Comparison of ENCODE assay signal across 30 cellular contexts in genomic region chr22:47655930-47656329, GRCh38.
"Had no signal": no experiment of that assay in that cellular context is flagged by ENCODE, and none has a peak within 500 bp of the region (broad histone marks: within the 10 kb centered on the region; RNA-seq: fewer than 3 reads in every experiment).

No MANE protein-coding gene starts in this region.

- H3K79me2 ChIP-seq: hepatocyte had no signal

- H3K27ac ChIP-seq: adrenal gland, body of pancreas, cardiac muscle cell, colonic mucosa, esophagus squamous epithelium, gastroesophageal sphincter, heart right ventricle, hepatocyte had no signal

- H3K4me2 ChIP-seq: hepatocyte had no signal

- H3K4me3 ChIP-seq: adrenal gland, body of pancreas, cardiac muscle cell, colonic mucosa, esophagus squamous epithelium, gastroesophageal sphincter, heart right ventricle, hepatocyte had no signal

- H2AFZ ChIP-seq: hepatocyte had no signal

- H3K9me3 ChIP-seq: adrenal gland, body of pancreas, colonic mucosa, esophagus squamous epithelium, gastroesophageal sphincter, heart right ventricle had no signal

- H3K27me3 ChIP-seq: adrenal gland, body of pancreas, cardiac muscle cell, colonic mucosa, esophagus squamous epithelium, hepatocyte had no signal

- DNase-seq: activated CD4-positive, alpha-beta memory T cell treated with anti-CD3 and anti-CD28 coated beads for 36 hours; activated CD4-positive, alpha-beta T cell treated with anti-CD3 and anti-CD28 coated beads for 36 hours; activated CD4-positive, alpha-beta T cell treated with anti-CD3 and anti-CD28 coated beads, Interleukin-2, amount 10 ng/mL, durations not matched to agents 24 days and 14 days; activated CD4-positive, CD25-positive, alpha-beta regulatory T cell; activated CD4-positive, CD25-positive, alpha-beta regulatory T cell treated with anti-CD3 and anti-CD28 coated beads, Interleukin-2, amount 50 U/mL, for 72 hours; activated CD8-positive, alpha-beta memory T cell treated with anti-CD3 and anti-CD28 coated beads, Interleukin-2, amount 10 ng/mL, durations not matched to agents 7 days and 5 days; activated CD8-positive, alpha-beta memory T cell treated with anti-CD3 and anti-CD28 coated beads, Interleukin-2, amount 50 U/mL, for 4 hours; activated CD8-positive, alpha-beta T cell treated with anti-CD3 and anti-CD28 coated beads, Interleukin-2, amount 10 ng/mL, durations not matched to agents 7 days and 5 days; activated effector memory CD4-positive, alpha-beta T cell treated with anti-CD3 and anti-CD28 coated beads, Interleukin-2, amount 50 U/mL, for 16 hours; activated naive CD4-positive, alpha-beta T cell treated with anti-CD3 and anti-CD28 coated beads for 36 hours; activated naive CD8-positive, alpha-beta T cell treated with anti-CD3 and anti-CD28 coated beads for 36 hours; activated naive CD8-positive, alpha-beta T cell treated with anti-CD3 and anti-CD28 coated beads, Interleukin-2, amount 50 U/mL, for 24 hours; activated T-cell treated with anti-CD3 and anti-CD28 coated beads, Interleukin-2, amount 50 U/mL, for 1 hour; activated T-cell treated with anti-CD3 and anti-CD28 coated beads, Interleukin-2, amount 50 U/mL, for 48 hours; adrenal gland; aorta; body of pancreas; central memory CD4-positive, alpha-beta T cell; cerebellar nuclear complex; colonic mucosa; effector memory CD4-positive, alpha-beta T cell; endodermal cell; erythroblast; esophagus squamous epithelium; foreskin melanocyte; heart right ventricle; T-helper 2 cell had no signal

- ATAC-seq: activated CD4-positive, alpha-beta T cell treated with anti-CD3 and anti-CD28 coated beads for 36 hours; activated CD8-positive, alpha-beta memory T cell treated with anti-CD3 and anti-CD28 coated beads, Interleukin-2, amount 10 ng/mL, durations not matched to agents 7 days and 5 days; activated CD8-positive, alpha-beta T cell treated with anti-CD3 and anti-CD28 coated beads, Interleukin-2, amount 10 ng/mL, durations not matched to agents 7 days and 5 days; activated naive CD8-positive, alpha-beta T cell treated with anti-CD3 and anti-CD28 coated beads, Interleukin-2, amount 50 U/mL, for 24 hours; body of pancreas; gastroesophageal sphincter; heart right ventricle had no signal

- H3K36me3 ChIP-seq: adrenal gland, cardiac muscle cell, colonic mucosa, esophagus squamous epithelium, gastroesophageal sphincter, heart right ventricle had no signal

- H3K4me1 ChIP-seq: adrenal gland, body of pancreas, colonic mucosa, esophagus squamous epithelium, gastroesophageal sphincter, heart right ventricle had no signal
